1 cellular context compared by ENCODE assay signal in the genomic region with DNA sequence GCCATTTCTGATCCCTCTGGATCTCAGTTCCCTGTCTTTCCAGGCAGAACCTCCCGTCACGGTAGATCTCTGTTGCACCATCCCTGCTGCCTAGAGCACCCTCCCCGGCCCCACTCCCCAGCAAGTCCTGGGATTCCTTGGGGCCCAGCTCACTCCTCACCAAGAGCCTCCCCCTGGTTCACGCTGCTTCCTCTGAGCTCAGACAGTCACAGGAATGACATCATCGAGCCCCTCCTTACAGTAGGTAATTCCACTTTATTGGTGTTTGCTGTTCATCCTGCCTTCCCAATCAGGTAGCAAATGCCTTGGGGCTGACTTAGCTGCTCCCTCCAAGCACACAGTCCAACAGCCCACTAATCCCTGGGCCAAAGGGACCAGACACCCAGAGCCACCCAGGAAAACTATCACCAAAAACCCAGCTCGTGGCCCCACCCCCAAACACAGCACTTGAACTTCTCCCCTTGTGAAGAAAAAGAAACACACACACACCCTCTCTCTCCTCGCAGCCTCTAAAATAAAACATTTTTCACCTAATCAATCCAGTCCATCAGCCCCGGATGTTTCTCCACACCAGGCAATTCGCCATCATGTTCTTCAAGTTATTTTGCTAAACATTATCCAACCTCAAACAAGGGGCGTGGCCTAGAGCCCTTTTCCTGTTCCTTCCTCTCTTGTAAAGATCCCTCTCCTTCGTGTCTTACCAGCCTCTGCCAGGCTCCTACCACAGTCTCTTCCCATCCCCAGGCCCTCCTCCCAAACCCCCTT.
TF ChIP-seq lines count a peak whose summit lies in the region.

No MANE protein-coding gene starts in this region.

TF ChIP-seq in liver, 16 proteins besides CTCF, POLR2A, EP300 and RAD21 (continued from another document):
- TF ChIP-seq, protein P1, sequence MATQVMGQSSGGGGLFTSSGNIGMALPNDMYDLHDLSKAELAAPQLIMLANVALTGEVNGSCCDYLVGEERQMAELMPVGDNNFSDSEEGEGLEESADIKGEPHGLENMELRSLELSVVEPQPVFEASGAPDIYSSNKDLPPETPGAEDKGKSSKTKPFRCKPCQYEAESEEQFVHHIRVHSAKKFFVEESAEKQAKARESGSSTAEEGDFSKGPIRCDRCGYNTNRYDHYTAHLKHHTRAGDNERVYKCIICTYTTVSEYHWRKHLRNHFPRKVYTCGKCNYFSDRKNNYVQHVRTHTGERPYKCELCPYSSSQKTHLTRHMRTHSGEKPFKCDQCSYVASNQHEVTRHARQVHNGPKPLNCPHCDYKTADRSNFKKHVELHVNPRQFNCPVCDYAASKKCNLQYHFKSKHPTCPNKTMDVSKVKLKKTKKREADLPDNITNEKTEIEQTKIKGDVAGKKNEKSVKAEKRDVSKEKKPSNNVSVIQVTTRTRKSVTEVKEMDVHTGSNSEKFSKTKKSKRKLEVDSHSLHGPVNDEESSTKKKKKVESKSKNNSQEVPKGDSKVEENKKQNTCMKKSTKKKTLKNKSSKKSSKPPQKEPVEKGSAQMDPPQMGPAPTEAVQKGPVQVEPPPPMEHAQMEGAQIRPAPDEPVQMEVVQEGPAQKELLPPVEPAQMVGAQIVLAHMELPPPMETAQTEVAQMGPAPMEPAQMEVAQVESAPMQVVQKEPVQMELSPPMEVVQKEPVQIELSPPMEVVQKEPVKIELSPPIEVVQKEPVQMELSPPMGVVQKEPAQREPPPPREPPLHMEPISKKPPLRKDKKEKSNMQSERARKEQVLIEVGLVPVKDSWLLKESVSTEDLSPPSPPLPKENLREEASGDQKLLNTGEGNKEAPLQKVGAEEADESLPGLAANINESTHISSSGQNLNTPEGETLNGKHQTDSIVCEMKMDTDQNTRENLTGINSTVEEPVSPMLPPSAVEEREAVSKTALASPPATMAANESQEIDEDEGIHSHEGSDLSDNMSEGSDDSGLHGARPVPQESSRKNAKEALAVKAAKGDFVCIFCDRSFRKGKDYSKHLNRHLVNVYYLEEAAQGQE (IDR thresholded peaks at IDR 0.05) = peak; percentile 63
- peak; percentile 41 to 56 for TF ChIP-seq RXRA (IDR thresholded peaks at IDR 0.05)
- TF ChIP-seq, protein P2, sequence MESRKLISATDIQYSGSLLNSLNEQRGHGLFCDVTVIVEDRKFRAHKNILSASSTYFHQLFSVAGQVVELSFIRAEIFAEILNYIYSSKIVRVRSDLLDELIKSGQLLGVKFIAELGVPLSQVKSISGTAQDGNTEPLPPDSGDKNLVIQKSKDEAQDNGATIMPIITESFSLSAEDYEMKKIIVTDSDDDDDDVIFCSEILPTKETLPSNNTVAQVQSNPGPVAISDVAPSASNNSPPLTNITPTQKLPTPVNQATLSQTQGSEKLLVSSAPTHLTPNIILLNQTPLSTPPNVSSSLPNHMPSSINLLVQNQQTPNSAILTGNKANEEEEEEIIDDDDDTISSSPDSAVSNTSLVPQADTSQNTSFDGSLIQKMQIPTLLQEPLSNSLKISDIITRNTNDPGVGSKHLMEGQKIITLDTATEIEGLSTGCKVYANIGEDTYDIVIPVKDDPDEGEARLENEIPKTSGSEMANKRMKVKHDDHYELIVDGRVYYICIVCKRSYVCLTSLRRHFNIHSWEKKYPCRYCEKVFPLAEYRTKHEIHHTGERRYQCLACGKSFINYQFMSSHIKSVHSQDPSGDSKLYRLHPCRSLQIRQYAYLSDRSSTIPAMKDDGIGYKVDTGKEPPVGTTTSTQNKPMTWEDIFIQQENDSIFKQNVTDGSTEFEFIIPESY (IDR thresholded peaks at IDR 0.05) = no peak
- peak in 1 of 2 donors; percentile 19 for TF ChIP-seq JUND (IDR thresholded peaks at IDR 0.05)
- peak; percentile 41 to 51 for TF ChIP-seq HNF4A (conservative IDR thresholded peaks at IDR 0.05)
- peak; percentile 87 for TF ChIP-seq YY1 (IDR thresholded peaks at IDR 0.05)
- peak; percentile 37 for TF ChIP-seq FOXA2 (IDR thresholded peaks at IDR 0.05)
- TF ChIP-seq FOXA1 (IDR thresholded peaks at IDR 0.05) = peak; percentile 27
- no peak for TF ChIP-seq EGR1 (IDR thresholded peaks at IDR 0.05; ENCODE audit: low read depth in 2 of 2)
- TF ChIP-seq HNF4G (IDR thresholded peaks at IDR 0.05) = no peak
- TF ChIP-seq TAF1 (conservative IDR thresholded peaks at IDR 0.05) = peak; percentile 39
TF ChIP-seq in liver: peak in this region for 10.
